In the genomic region with DNA sequence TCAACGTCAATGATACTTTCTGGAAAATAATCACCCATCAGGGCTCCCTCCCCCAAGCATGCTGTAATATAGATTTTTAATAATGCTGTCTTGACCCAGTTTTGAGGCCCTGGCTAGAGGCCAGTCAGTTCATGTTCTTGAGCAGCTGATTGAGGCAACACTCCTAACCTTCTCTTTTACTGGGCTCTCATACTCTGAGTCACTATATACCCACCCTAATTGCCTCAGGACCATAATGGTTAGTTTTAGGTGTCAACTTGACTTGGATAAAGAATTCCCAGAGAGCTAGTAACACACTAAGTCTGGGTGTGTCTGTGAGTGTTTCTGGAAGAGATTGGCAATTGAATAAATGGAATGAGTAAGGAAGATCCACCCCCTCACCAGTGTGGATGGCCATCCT, we compare ENCODE assay signal across 24 cellular contexts.
DNase-seq lines count a peak whose midpoint lies in the region; ATAC-seq and TF ChIP-seq lines count a peak whose summit lies in the region.
"Had no signal": no experiment of that assay in that cellular context is flagged by ENCODE, and none has a peak within 500 bp of the region (broad histone marks: within the 10 kb centered on the region; RNA-seq: fewer than 3 reads in every experiment).

No MANE protein-coding gene starts in this region.

- no peak for TF ChIP-seq POLR2A in breast epithelium (IDR thresholded peaks at IDR 0.05)
- TF ChIP-seq POLR2A in suprapubic skin (IDR thresholded peaks at IDR 0.05): no peak

- dilution Hi-C loops in mammary epithelial cell (cut with HindIII; ENCODE audit: low sequenced_read_pairs): no loop called here

- no peaks in the 10 kb centered on the region for H4K20me1 ChIP-seq in mammary epithelial cell (ENCODE audit: insufficient read depth, low read length)

- no peak overlapping the region for H3K27ac ChIP-seq in breast epithelium
- H3K27ac ChIP-seq in mammary epithelial cell (ENCODE audit: insufficient read depth, low read depth, low read length): peak overlapping the region; percentile 72
- H3K27ac ChIP-seq in foreskin keratinocyte: peak overlapping the region; percentile 65
- peak overlapping the region; percentile 22 for H3K27ac ChIP-seq in suprapubic skin
- H3K27ac ChIP-seq: 22Rv1, uterus had no signal

- no peak overlapping the region for H3K9ac ChIP-seq in mammary epithelial cell (ENCODE audit: insufficient read depth, low read length)

- H3K27me3 ChIP-seq in breast epithelium (no peaks in the 10 kb centered on the region), mammary epithelial cell (ENCODE audit: insufficient read depth, low read length) (no peaks in the 10 kb centered on the region), foreskin keratinocyte (no peaks in the 10 kb centered on the region), suprapubic skin (no peaks in the 10 kb centered on the region)
- H3K27me3 ChIP-seq: BE2C, uterus had no signal

- no peak for TF ChIP-seq CTCF in MCF 10A (IDR thresholded peaks at IDR 0.05; ENCODE audit: unreplicated experiment)
- TF ChIP-seq CTCF in breast epithelium (IDR thresholded peaks at IDR 0.05): no peak
- no peak for TF ChIP-seq CTCF in mammary epithelial cell (conservative IDR thresholded peaks at IDR 0.05 in 1 of 2, IDR thresholded peaks at IDR 0.05 in 1 of 2; ENCODE audit: extremely low read depth in 1 of 2, insufficient read depth in 1 of 2, low read depth in 1 of 2, low read length in 2 of 2)
- no peak for TF ChIP-seq CTCF in foreskin keratinocyte (conservative IDR thresholded peaks at IDR 0.05)
- TF ChIP-seq CTCF in suprapubic skin (IDR thresholded peaks at IDR 0.05): no peak

- H3K4me3 Mint-ChIP-seq in MCF 10A (ENCODE audit: unreplicated experiment): no peak overlapping the region
- no peak overlapping the region for H3K4me3 Mint-ChIP-seq in T-helper 2 cell treated with Interferon-gamma antibody and Interleukin-4, amounts not matched to agents 5 μg/mL and 100 μg/mL, for 36 hours
- H3K4me3 Mint-ChIP-seq: activated CD8-positive, alpha-beta T cell treated with anti-CD3 and anti-CD28 coated beads, Interleukin-2, amount 10 ng/mL, durations not matched to agents 7 days and 5 days; immature natural killer cell had no signal

- no peak for TF ChIP-seq EP300 in suprapubic skin (IDR thresholded peaks at IDR 0.05)

- WGBS in mammary epithelial cell (ENCODE audit: low coverage, missing lambda C conversion rate): 17% methylated on average over 1 of the region's 1 CpG
- WGBS in suprapubic skin: 36% methylated on average over 1 of the region's 1 CpG

- POLR2A ChIA-PET in MCF 10A (lab: Yijun Ruan, JAX): interaction anchor here (0.5 to 1.9 kb wide), 8 partner anchors 8 to 526 kb away, joined by 3 to 6 read pairs (median 4); no protein-coding TSS in a partner anchor

- intact Hi-C loops in MCF 10A (cut with micrococcal nuclease) (no loop called here), breast epithelium (cut with DNase I; ENCODE audit: low total_unique reads) (no loop called here), mammary epithelial cell (cut with micrococcal nuclease) (no loop called here), Right ventricle myocardium inferior (cut with DNase I) (no loop called here), Right ventricle myocardium superior (cut with DNase I) (no loop called here)

- H3K4me1 Mint-ChIP-seq in MCF 10A (ENCODE audit: insufficient read depth, unreplicated experiment): peaks cover 34% of the 10 kb centered on the region
- H3K4me1 Mint-ChIP-seq in T-helper 2 cell treated with Interferon-gamma antibody and Interleukin-4, amounts not matched to agents 5 μg/mL and 100 μg/mL, for 36 hours (ENCODE audit: low read depth): no peaks in the 10 kb centered on the region

- CTCF ChIA-PET in MCF 10A (lab: Yijun Ruan, JAX) (no interaction called here), mammary epithelial cell (lab: Charles Lee; ENCODE audit: low non-redundant PET) (no interaction called here)

- H2AFZ ChIP-seq in mammary epithelial cell (ENCODE audit: low read depth, low read length): no peak overlapping the region

- H3K36me3 ChIP-seq in breast epithelium (no peaks in the 10 kb centered on the region), mammary epithelial cell (ENCODE audit: insufficient read depth, low read length) (no peaks in the 10 kb centered on the region), suprapubic skin (no peaks in the 10 kb centered on the region)
- H3K36me3 ChIP-seq: BE2C, uterus had no signal

- H3K9me3 ChIP-seq in breast epithelium: no peaks in the 10 kb centered on the region
- H3K9me3 ChIP-seq in mammary epithelial cell (replicated peaks; ENCODE audit: insufficient read depth, low read length): no peaks in the 10 kb centered on the region
- H3K9me3 ChIP-seq in suprapubic skin: no peaks in the 10 kb centered on the region
- H3K9me3 ChIP-seq: BE2C, uterus had no signal

- peak overlapping the region; percentile 12 for H3K4me2 ChIP-seq in mammary epithelial cell (ENCODE audit: insufficient read depth, low read depth, low read length)

- in situ Hi-C loops in mammary epithelial cell (cut with MboI; ENCODE audit: low sequenced_read_pairs in 2 of 2): no loop called here

- no peaks in the 10 kb centered on the region for H3K79me2 ChIP-seq in mammary epithelial cell (ENCODE audit: insufficient read depth, low read length)

- DNase-seq in MCF 10A (ENCODE audit: unreplicated experiment) (peak; percentile 82), breast epithelium (ENCODE audit: low spot score in 2 of 2) (no peak), mammary epithelial cell (peak; percentile 97), foreskin keratinocyte (peak; percentile 97 to 99), suprapubic skin (ENCODE audit: low spot score in 2 of 2) (peak in 1 of 2 donors; percentile 64), Right ventricle myocardium inferior (ENCODE audit: missing footprints) (no peak), Right ventricle myocardium superior (no peak)
- DNase-seq in T-helper 2 cell treated with Interferon-gamma antibody and Interleukin-4, amounts not matched to agents 5 μg/mL and 100 μg/mL, for 36 hours (ENCODE audit: low spot score): no peak
- DNase-seq: activated CD8-positive, alpha-beta T cell treated with anti-CD3 and anti-CD28 coated beads, Interleukin-2, amount 10 ng/mL, durations not matched to agents 7 days and 5 days; activated naive CD4-positive, alpha-beta T cell; activated T-cell treated with anti-CD3 and anti-CD28 coated beads, Interleukin-2, amount 50 U/mL, for 1 hour; anterior cingulate cortex; BE2C; immature natural killer cell; NCI-H187; NCI-H2227 treated with DMSO at 0.1 percent for 48 hours; stimulated activated CD4-positive, alpha-beta T cell treated with anti-CD3 and anti-CD28 coated beads, Interleukin-15, amount 100 ng/mL, for 24 hours; T-helper 9 cell; uterus had no signal

- H3K27ac Mint-ChIP-seq in MCF 10A (ENCODE audit: low read depth, unreplicated experiment): peak overlapping the region; percentile 76
- H3K27ac Mint-ChIP-seq in T-helper 2 cell treated with Interferon-gamma antibody and Interleukin-4, amounts not matched to agents 5 μg/mL and 100 μg/mL, for 36 hours: no peak overlapping the region
- H3K27ac Mint-ChIP-seq: activated CD8-positive, alpha-beta T cell treated with anti-CD3 and anti-CD28 coated beads, Interleukin-2, amount 10 ng/mL, durations not matched to agents 7 days and 5 days; immature natural killer cell had no signal

- H3K4me1 ChIP-seq in breast epithelium (no peaks in the 10 kb centered on the region), mammary epithelial cell (ENCODE audit: insufficient read depth, low read length) (peaks cover 22% of the 10 kb centered on the region), foreskin keratinocyte (peaks cover 30% of the 10 kb centered on the region), suprapubic skin (peaks cover 5% of the 10 kb centered on the region)
- H3K4me1 ChIP-seq: BE2C, uterus had no signal

- H3K27me3 Mint-ChIP-seq in MCF 10A (ENCODE audit: insufficient read depth, unreplicated experiment): no peaks in the 10 kb centered on the region
- H3K27me3 Mint-ChIP-seq in T-helper 2 cell treated with Interferon-gamma antibody and Interleukin-4, amounts not matched to agents 5 μg/mL and 100 μg/mL, for 36 hours (ENCODE audit: low read depth): no peaks in the 10 kb centered on the region

- peak; percentile 94 for ATAC-seq in foreskin keratinocyte
- ATAC-seq in Right ventricle myocardium inferior: no peak
- no peak for ATAC-seq in Right ventricle myocardium superior (ENCODE audit: poor library complexity)
- ATAC-seq: activated CD8-positive, alpha-beta T cell treated with anti-CD3 and anti-CD28 coated beads, Interleukin-2, amount 10 ng/mL, durations not matched to agents 7 days and 5 days; GM12878; K562; right cardiac atrium; SK-N-SH treated with all-trans-retinoic acid at 6 μM for 48 hours had no signal

- H3K9me3 Mint-ChIP-seq in MCF 10A (ENCODE audit: unreplicated experiment): no peaks in the 10 kb centered on the region
- H3K9me3 Mint-ChIP-seq in T-helper 2 cell treated with Interferon-gamma antibody and Interleukin-4, amounts not matched to agents 5 μg/mL and 100 μg/mL, for 36 hours: no peaks in the 10 kb centered on the region

- BruUV-seq in MCF 10A (replicated peaks; lab: Mats Ljungman, UMichigan): no TSS peak
- BruUV-seq in mammary epithelial cell (replicated peaks; lab: Mats Ljungman, UMichigan): no TSS peak

- H3K36me3 Mint-ChIP-seq in MCF 10A (ENCODE audit: insufficient read depth, unreplicated experiment): no peaks in the 10 kb centered on the region
- H3K36me3 Mint-ChIP-seq in T-helper 2 cell treated with Interferon-gamma antibody and Interleukin-4, amounts not matched to agents 5 μg/mL and 100 μg/mL, for 36 hours (ENCODE audit: low read depth): no peaks in the 10 kb centered on the region

- H3K4me3 ChIP-seq in breast epithelium (no peak overlapping the region), mammary epithelial cell (replicated peaks in 1 of 3; ENCODE audit: insufficient read depth in 1 of 3, low read depth in 2 of 3, low read length in 3 of 3) (no peak overlapping the region), suprapubic skin (no peak overlapping the region)
- H3K4me3 ChIP-seq: GM12878, K562, uterus had no signal

Comparison
In these comparisons a context has a peak if more than half of its experiments do, and no peak if none do; other contexts are left out.
1. DNase-seq: peak in MCF 10A (single experiment), mammary epithelial cell (single experiment) and foreskin keratinocyte (2 of 2); none in breast epithelium (0 of 2), T-helper 2 cell treated with Interferon-gamma antibody and Interleukin-4, amounts not matched to agents 5 μg/mL and 100 μg/mL, for 36 hours (single experiment), Right ventricle myocardium inferior (single experiment) and Right ventricle myocardium superior (single experiment).
2. H3K27ac ChIP-seq: peak in mammary epithelial cell (single experiment), foreskin keratinocyte (single experiment) and suprapubic skin (single experiment); none in breast epithelium (0 of 2).